In genomic region chr10:119829429-119829828, GRCh38 we compare ENCODE assay signal across 18 cellular contexts. TPM values are rescaled to one million over a fixed set of nuclear protein-coding genes. Genes with fewer than 3 reads are reported as not detected.
DNase-seq lines count a peak whose midpoint lies in the region; ATAC-seq and TF ChIP-seq lines count a peak whose summit lies in the region.
"Had no signal": no experiment of that assay in that cellular context is flagged by ENCODE, and none has a peak within 500 bp of the region (broad histone marks: within the 10 kb centered on the region; RNA-seq: fewer than 3 reads in every experiment).

No MANE protein-coding gene starts in this region.

- no peak overlapping the region for H3K18ac ChIP-seq in H9 (ENCODE audit: insufficient read length, low read depth, low read length)

- no peaks in the 10 kb centered on the region for H3K79me1 ChIP-seq in H9 (ENCODE audit: insufficient read depth, low read depth, low read length, poor library complexity, severe bottlenecking)

- no peaks in the 10 kb centered on the region for H3K23me2 ChIP-seq in H9 (ENCODE audit: insufficient read length, low read depth, low read length, poor library complexity, severe bottlenecking)

- H3K79me2 ChIP-seq in H9 (ENCODE audit: insufficient read depth, low read length) = no peaks in the 10 kb centered on the region

- no peaks in the 10 kb centered on the region for H4K20me1 ChIP-seq in H9 (ENCODE audit: control insufficient read depth, insufficient read depth, insufficient read length)

- H3K27me3 ChIP-seq in H9 (ENCODE audit: insufficient read depth, low read length) = no peaks in the 10 kb centered on the region
- no peaks in the 10 kb centered on the region for H3K27me3 ChIP-seq in CD4-positive, alpha-beta memory T cell (ENCODE audit: insufficient read depth, low read length)
- H3K27me3 ChIP-seq: Peyer's patch had no signal

- no peaks in the 10 kb centered on the region for H3K9me3 Mint-ChIP-seq in activated naive CD4-positive, alpha-beta T cell treated with anti-CD3 and anti-CD28 coated beads, Interleukin-2, amount 50 U/mL, for 24 hours
- H3K9me3 Mint-ChIP-seq in H9 (no peaks in the 10 kb centered on the region), brain (no peaks in the 10 kb centered on the region), nephron (no peaks in the 10 kb centered on the region)
- H3K9me3 Mint-ChIP-seq in CD4-positive, alpha-beta memory T cell = no peaks in the 10 kb centered on the region
- H3K9me3 Mint-ChIP-seq: CD8-positive, alpha-beta memory T cell had no signal

- H3T11ph ChIP-seq in H9 (ENCODE audit: low read length) = no peak overlapping the region

- intact Hi-C loops in CD4-positive, alpha-beta memory T cell (cut with micrococcal nuclease) = no loop called here

- H3K4me1 Mint-ChIP-seq in activated naive CD4-positive, alpha-beta T cell treated with anti-CD3 and anti-CD28 coated beads, Interleukin-2, amount 50 U/mL, for 24 hours = peaks cover 10% of the 10 kb centered on the region
- H3K4me1 Mint-ChIP-seq in H9 (no peaks in the 10 kb centered on the region), brain (no peaks in the 10 kb centered on the region), nephron (no peaks in the 10 kb centered on the region)
- H3K4me1 Mint-ChIP-seq in CD4-positive, alpha-beta memory T cell = peaks cover 0 to 7% (median 3%) of the 10 kb centered on the region in 4 donors
- H3K4me1 Mint-ChIP-seq: B cell had no signal

- no peak overlapping the region for H2AFZ ChIP-seq in H9 (ENCODE audit: low read length)

- H2BK15ac ChIP-seq in H9 (ENCODE audit: low read depth, low read length) = no peak overlapping the region

- no peak overlapping the region for H3K14ac ChIP-seq in H9 (ENCODE audit: insufficient read depth, low read length)

- ATAC-seq in GM21529 (IDR thresholded peaks at IDR 0.05; ENCODE audit: unreplicated experiment) = no peak

- H2BK120ac ChIP-seq in H9 (ENCODE audit: low read depth, low read length, poor library complexity, severe bottlenecking) = no peak overlapping the region

- no peak overlapping the region for H3K4ac ChIP-seq in H9 (ENCODE audit: low read depth, low read length)

- peaks cover 18% of the 10 kb centered on the region for H3K36me3 Mint-ChIP-seq in activated naive CD4-positive, alpha-beta T cell treated with anti-CD3 and anti-CD28 coated beads, Interleukin-2, amount 50 U/mL, for 24 hours
- H3K36me3 Mint-ChIP-seq in H9 (ENCODE audit: insufficient read depth in 1 of 3, low read depth in 3 of 3) (peaks cover 28 to 86% (median 71%) of the 10 kb centered on the region in 3 experiments; a peak in 6 of 7 replicates), brain (peaks cover 62% of the 10 kb centered on the region), nephron (ENCODE audit: low read depth) (peaks cover 71% of the 10 kb centered on the region)
- H3K36me3 Mint-ChIP-seq in CD4-positive, alpha-beta memory T cell = peaks cover 34 to 70% of the 10 kb centered on the region in 2 donors

- POLR2A ChIA-PET in CD4-positive, alpha-beta memory T cell (lab: Charles Lee; ENCODE audit: partially characterized antibody) = no interaction called here

- H2BK20ac ChIP-seq in H9 (ENCODE audit: low read depth, low read length, poor library complexity, severe bottlenecking) = no peak overlapping the region

- no peak overlapping the region for H3K4me3 Mint-ChIP-seq in activated naive CD4-positive, alpha-beta T cell treated with anti-CD3 and anti-CD28 coated beads, Interleukin-2, amount 50 U/mL, for 24 hours
- H3K4me3 Mint-ChIP-seq in H9 (no peak overlapping the region), brain (no peak overlapping the region), nephron (no peak overlapping the region)
- no peak overlapping the region for H3K4me3 Mint-ChIP-seq in CD4-positive, alpha-beta memory T cell
- H3K4me3 Mint-ChIP-seq: B cell; CD8-positive, alpha-beta memory T cell had no signal

- H3K4me1 ChIP-seq in H9 (ENCODE audit: insufficient read depth, low read length) = no peaks in the 10 kb centered on the region
- peaks cover 3% of the 10 kb centered on the region for H3K4me1 ChIP-seq in CD4-positive, alpha-beta memory T cell (ENCODE audit: insufficient read depth, low read length)
- H3K4me1 ChIP-seq: Peyer's patch had no signal

- CTCF ChIA-PET in CD4-positive, alpha-beta memory T cell (lab: Charles Lee; ENCODE audit: partially characterized antibody) = no interaction called here

- H4K91ac ChIP-seq in H9 (ENCODE audit: insufficient read length, low read depth, low read length) = no peak overlapping the region

- TF ChIP-seq CTCF in H9 (conservative IDR thresholded peaks at IDR 0.05) (no peak), brain (conservative IDR thresholded peaks at IDR 0.05) (no peak), nephron (IDR thresholded peaks at IDR 0.05; ENCODE audit: unreplicated experiment in 3 of 3) (no peak)

- peak overlapping the region; percentile 81 for H3K27ac Mint-ChIP-seq in activated naive CD4-positive, alpha-beta T cell treated with anti-CD3 and anti-CD28 coated beads, Interleukin-2, amount 50 U/mL, for 24 hours
- peak overlapping the region; percentile 2 to 88 (median 78); a peak in 4 of 7 replicates for H3K27ac Mint-ChIP-seq in H9
- H3K27ac Mint-ChIP-seq in brain = peak overlapping the region in 3 of 5 experiments; percentile 9 to 41 (median 36)
- H3K27ac Mint-ChIP-seq in nephron = peak overlapping the region in 2 of 3 experiments; percentile 28 to 63
- H3K27ac Mint-ChIP-seq in CD4-positive, alpha-beta memory T cell = peak overlapping the region in 3 of 7 donors; percentile 20 to 65 (median 64)
- H3K27ac Mint-ChIP-seq: B cell had no signal

- no peak overlapping the region for H3K27ac ChIP-seq in H9 (ENCODE audit: insufficient read length, low read depth, low read length)
- H3K27ac ChIP-seq in CD4-positive, alpha-beta memory T cell (ENCODE audit: low read depth, low read length) = no peak overlapping the region
- H3K27ac ChIP-seq: Peyer's patch had no signal

- no CpG with 5 or more reads among the region's 7 CpGs for WGBS in H9 (ENCODE audit: extremely low coverage, insufficient read length, low lambda C conversion rate)

- H3K23ac ChIP-seq in H9 (ENCODE audit: insufficient read length, low read depth, low read length) = no peak overlapping the region

- no peak overlapping the region for H3K9ac ChIP-seq in H9 (ENCODE audit: extremely low read depth, insufficient read length, low read length)

- H3K27me3 Mint-ChIP-seq in activated naive CD4-positive, alpha-beta T cell treated with anti-CD3 and anti-CD28 coated beads, Interleukin-2, amount 50 U/mL, for 24 hours = no peaks in the 10 kb centered on the region
- H3K27me3 Mint-ChIP-seq in H9 (ENCODE audit: low read depth) (no peaks in the 10 kb centered on the region), brain (no peaks in the 10 kb centered on the region), nephron (ENCODE audit: low read depth) (no peaks in the 10 kb centered on the region)
- H3K27me3 Mint-ChIP-seq in CD4-positive, alpha-beta memory T cell = no peaks in the 10 kb centered on the region
- H3K27me3 Mint-ChIP-seq: B cell; CD8-positive, alpha-beta memory T cell had no signal

- peaks cover 66% of the 10 kb centered on the region for H3K36me3 ChIP-seq in CD4-positive, alpha-beta memory T cell (ENCODE audit: insufficient read depth, low read length)

- H2AK5ac ChIP-seq in H9 (ENCODE audit: insufficient read length, low read length) = no peak overlapping the region

- H3K9me3 ChIP-seq in H9 (ENCODE audit: control insufficient read depth, low read depth, low read length) = no peaks in the 10 kb centered on the region
- no peaks in the 10 kb centered on the region for H3K9me3 ChIP-seq in CD4-positive, alpha-beta memory T cell (ENCODE audit: control insufficient read depth in 1 of 2, low read length in 2 of 2)
- H3K9me3 ChIP-seq: Peyer's patch had no signal

- no peak overlapping the region for H4K8ac ChIP-seq in H9 (replicated peaks; ENCODE audit: insufficient read length, low read depth, low read length)

- H3K56ac ChIP-seq in H9 (ENCODE audit: insufficient read length, low read depth, low read length) = no peak overlapping the region

- H2BK5ac ChIP-seq in H9 (ENCODE audit: insufficient read length, low read length) = no peak overlapping the region

- H3K4me3 ChIP-seq in CD4-positive, alpha-beta memory T cell (ENCODE audit: low read length in 2 of 2) = no peak overlapping the region
- H3K4me3 ChIP-seq: Peyer's patch had no signal

- DNase-seq in activated naive CD4-positive, alpha-beta T cell (lab: John Stamatoyannopoulos, UW) = no peak
- DNase-seq in H9 (no peak), activated gamma-delta T cell treated with Interleukin-2 at 50 U/mL for 16 hours (no peak)
- no peak for DNase-seq in CD4-positive, alpha-beta memory T cell
- DNase-seq: CD8-positive, alpha-beta memory T cell; HCEC 1CT; IMR-90; Kasumi-1; NCI-H1417; NCI-H2029; NCI-H510A; Peyer's patch; Right ventricle myocardium superior had no signal

- no peak overlapping the region for H4K5ac ChIP-seq in H9 (ENCODE audit: insufficient read length, low read depth, low read length)

- no peak overlapping the region for H3K4me2 ChIP-seq in H9 (ENCODE audit: insufficient read depth, insufficient read length, low read length)

- H2BK12ac ChIP-seq in H9 (ENCODE audit: insufficient read length, low read depth, low read length) = no peak overlapping the region

RNA-seq across cellular contexts. Expression of gene MCMBP, which starts 43.2 kb away (rescaled TPM):
- total RNA-seq in H9 (2021) = 87.1 and 90.2 TPM in 2 replicates
- 45.5 TPM for polyA plus RNA-seq in brain (ENCODE audit: insufficient read depth, low read depth, low replicate concordance)
- total RNA-seq in CD4-positive, alpha-beta memory T cell = 10 to 100 TPM; 54.8 to 56.2 TPM
- 10 to 100 TPM; 68.0 to 70.5 TPM for polyA plus RNA-seq in CD4-positive, alpha-beta memory T cell
